1 cellular context compared by ENCODE assay signal in the genomic region with DNA sequence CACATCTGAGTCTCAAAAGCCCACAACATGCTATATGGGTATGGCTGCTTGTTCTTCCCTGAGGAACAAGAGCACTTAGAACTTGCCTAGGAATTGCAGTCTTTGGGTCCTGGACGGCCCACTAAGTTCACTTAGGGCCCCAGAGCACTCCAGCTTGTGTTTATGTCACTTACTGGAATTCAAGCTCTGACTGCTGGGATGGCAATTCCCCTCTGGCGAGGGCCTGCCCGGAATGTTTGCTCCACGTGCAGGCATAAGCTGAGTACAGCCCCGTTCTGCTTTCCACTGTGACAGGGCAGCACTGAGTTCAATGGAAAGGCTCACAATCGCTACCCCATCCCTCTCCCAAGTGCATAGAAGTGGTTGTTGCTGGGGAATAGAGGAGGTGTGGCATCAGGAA.
TF ChIP-seq lines count a peak whose summit lies in the region.

No MANE protein-coding gene starts in this region.

TF ChIP-seq in GM23338, 12 proteins besides CTCF, POLR2A, EP300 and RAD21:
- TF ChIP-seq, protein P1, sequence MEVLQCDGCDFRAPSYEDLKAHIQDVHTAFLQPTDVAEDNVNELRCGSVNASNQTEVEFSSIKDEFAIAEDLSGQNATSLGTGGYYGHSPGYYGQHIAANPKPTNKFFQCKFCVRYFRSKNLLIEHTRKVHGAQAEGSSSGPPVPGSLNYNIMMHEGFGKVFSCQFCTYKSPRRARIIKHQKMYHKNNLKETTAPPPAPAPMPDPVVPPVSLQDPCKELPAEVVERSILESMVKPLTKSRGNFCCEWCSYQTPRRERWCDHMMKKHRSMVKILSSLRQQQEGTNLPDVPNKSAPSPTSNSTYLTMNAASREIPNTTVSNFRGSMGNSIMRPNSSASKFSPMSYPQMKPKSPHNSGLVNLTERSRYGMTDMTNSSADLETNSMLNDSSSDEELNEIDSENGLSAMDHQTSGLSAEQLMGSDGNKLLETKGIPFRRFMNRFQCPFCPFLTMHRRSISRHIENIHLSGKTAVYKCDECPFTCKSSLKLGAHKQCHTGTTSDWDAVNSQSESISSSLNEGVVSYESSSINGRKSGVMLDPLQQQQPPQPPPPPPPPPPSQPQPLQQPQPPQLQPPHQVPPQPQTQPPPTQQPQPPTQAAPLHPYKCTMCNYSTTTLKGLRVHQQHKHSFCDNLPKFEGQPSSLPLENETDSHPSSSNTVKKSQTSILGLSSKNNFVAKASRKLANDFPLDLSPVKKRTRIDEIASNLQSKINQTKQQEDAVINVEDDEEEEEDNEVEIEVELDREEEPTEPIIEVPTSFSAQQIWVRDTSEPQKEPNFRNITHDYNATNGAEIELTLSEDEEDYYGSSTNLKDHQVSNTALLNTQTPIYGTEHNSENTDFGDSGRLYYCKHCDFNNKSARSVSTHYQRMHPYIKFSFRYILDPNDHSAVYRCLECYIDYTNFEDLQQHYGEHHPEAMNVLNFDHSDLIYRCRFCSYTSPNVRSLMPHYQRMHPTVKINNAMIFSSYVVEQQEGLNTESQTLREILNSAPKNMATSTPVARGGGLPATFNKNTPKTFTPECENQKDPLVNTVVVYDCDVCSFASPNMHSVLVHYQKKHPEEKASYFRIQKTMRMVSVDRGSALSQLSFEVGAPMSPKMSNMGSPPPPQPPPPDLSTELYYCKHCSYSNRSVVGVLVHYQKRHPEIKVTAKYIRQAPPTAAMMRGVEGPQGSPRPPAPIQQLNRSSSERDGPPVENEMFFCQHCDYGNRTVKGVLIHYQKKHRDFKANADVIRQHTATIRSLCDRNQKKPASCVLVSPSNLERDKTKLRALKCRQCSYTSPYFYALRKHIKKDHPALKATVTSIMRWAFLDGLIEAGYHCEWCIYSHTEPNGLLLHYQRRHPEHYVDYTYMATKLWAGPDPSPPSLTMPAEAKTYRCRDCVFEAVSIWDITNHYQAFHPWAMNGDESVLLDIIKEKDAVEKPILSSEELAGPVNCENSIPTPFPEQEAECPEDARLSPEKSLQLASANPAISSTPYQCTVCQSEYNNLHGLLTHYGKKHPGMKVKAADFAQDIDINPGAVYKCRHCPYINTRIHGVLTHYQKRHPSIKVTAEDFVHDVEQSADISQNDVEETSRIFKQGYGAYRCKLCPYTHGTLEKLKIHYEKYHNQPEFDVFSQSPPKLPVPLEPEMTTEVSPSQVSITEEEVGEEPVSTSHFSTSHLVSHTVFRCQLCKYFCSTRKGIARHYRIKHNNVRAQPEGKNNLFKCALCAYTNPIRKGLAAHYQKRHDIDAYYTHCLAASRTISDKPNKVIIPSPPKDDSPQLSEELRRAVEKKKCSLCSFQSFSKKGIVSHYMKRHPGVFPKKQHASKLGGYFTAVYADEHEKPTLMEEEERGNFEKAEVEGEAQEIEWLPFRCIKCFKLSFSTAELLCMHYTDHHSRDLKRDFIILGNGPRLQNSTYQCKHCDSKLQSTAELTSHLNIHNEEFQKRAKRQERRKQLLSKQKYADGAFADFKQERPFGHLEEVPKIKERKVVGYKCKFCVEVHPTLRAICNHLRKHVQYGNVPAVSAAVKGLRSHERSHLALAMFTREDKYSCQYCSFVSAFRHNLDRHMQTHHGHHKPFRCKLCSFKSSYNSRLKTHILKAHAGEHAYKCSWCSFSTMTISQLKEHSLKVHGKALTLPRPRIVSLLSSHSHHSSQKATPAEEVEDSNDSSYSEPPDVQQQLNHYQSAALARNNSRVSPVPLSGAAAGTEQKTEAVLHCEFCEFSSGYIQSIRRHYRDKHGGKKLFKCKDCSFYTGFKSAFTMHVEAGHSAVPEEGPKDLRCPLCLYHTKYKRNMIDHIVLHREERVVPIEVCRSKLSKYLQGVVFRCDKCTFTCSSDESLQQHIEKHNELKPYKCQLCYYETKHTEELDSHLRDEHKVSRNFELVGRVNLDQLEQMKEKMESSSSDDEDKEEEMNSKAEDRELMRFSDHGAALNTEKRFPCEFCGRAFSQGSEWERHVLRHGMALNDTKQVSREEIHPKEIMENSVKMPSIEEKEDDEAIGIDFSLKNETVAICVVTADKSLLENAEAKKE (CRISPR knock-in tag; IDR thresholded peaks at IDR 0.05): no peak
- TF ChIP-seq POLR2AphosphoS5 (IDR thresholded peaks at IDR 0.05; ENCODE audit: low read depth): no peak
- TF ChIP-seq ZNF114 (CRISPR knock-in tag; IDR thresholded peaks at IDR 0.05): no peak
- TF ChIP-seq CREB1 (CRISPR knock-in tag; IDR thresholded peaks at IDR 0.05; ENCODE audit: low read depth): no peak
